ENCODE assay signal across 15 cellular contexts in the genomic region with DNA sequence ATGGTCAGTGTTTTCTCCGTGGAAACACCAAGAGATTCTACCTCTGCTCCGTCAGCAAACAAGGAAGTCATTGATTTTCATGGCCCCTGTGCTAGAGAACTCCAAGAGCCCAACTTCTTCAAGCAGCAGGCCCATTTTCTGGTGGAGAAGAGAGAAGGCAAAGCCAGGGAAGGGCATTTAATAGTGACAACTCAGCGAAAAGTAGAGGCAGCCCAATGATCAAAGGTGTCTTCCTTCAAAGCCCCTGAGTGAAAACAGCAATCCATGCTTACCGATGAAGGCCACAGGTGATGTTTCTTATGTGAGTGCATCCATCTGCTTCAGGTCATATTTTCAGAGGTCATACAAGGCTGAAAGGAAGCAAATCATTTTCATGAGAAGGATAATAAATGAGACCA.
DNase-seq lines count a peak whose midpoint lies in the region; ATAC-seq and TF ChIP-seq lines count a peak whose summit lies in the region.
"Had no signal": no experiment of that assay in that cellular context is flagged by ENCODE, and none has a peak within 500 bp of the region (broad histone marks: within the 10 kb centered on the region; RNA-seq: fewer than 3 reads in every experiment).

No MANE protein-coding gene starts in this region.

- TF ChIP-seq CTCF in vagina (IDR thresholded peaks at IDR 0.05): no peak

- H3K14ac ChIP-seq in mesenchymal stem cell (ENCODE audit: low read length in 2 of 2): no peak overlapping the region

- H3K4ac ChIP-seq in mesenchymal stem cell (ENCODE audit: low read depth in 1 of 2, low read length in 2 of 2): peak overlapping the region in 1 of 2 experiments; percentile 17

- peaks cover 42% of the 10 kb centered on the region for H3K4me1 Mint-ChIP-seq in activated naive CD4-positive, alpha-beta T cell treated with anti-CD3 and anti-CD28 coated beads, Interleukin-2, amount 50 U/mL, for 24 hours
- H3K4me1 Mint-ChIP-seq in activated naive CD8-positive, alpha-beta T cell (ENCODE audit: low read depth): peaks cover 58% of the 10 kb centered on the region
- H3K4me1 Mint-ChIP-seq: WTC11 had no signal

- H3K9me3 Mint-ChIP-seq in activated naive CD4-positive, alpha-beta T cell treated with anti-CD3 and anti-CD28 coated beads, Interleukin-2, amount 50 U/mL, for 24 hours: no peaks in the 10 kb centered on the region
- H3K9me3 Mint-ChIP-seq in activated naive CD8-positive, alpha-beta T cell (ENCODE audit: low read depth): no peaks in the 10 kb centered on the region
- H3K9me3 Mint-ChIP-seq: WTC11 had no signal

- no peaks in the 10 kb centered on the region for H3K79me1 ChIP-seq in mesenchymal stem cell (replicated peaks; ENCODE audit: low read length, poor library complexity, severe bottlenecking)

- H2BK120ac ChIP-seq in mesenchymal stem cell (ENCODE audit: low read depth, low read length): no peak overlapping the region

- no peaks in the 10 kb centered on the region for H3K27me3 Mint-ChIP-seq in activated naive CD4-positive, alpha-beta T cell treated with anti-CD3 and anti-CD28 coated beads, Interleukin-2, amount 50 U/mL, for 24 hours
- no peaks in the 10 kb centered on the region for H3K27me3 Mint-ChIP-seq in activated naive CD8-positive, alpha-beta T cell
- H3K27me3 Mint-ChIP-seq: type B pancreatic cell had no signal

- no peak for ATAC-seq in HG02623 (IDR thresholded peaks at IDR 0.05; ENCODE audit: unreplicated experiment)
- ATAC-seq: WTC11 had no signal

- H3K18ac ChIP-seq in mesenchymal stem cell (ENCODE audit: low read depth in 1 of 2, low read length in 2 of 2): no peak overlapping the region

- H3K27me3 ChIP-seq in mesenchymal stem cell (ENCODE audit: control insufficient read depth in 1 of 2, insufficient read depth in 1 of 2, low read length in 2 of 2) (no peaks in the 10 kb centered on the region), vagina (no peaks in the 10 kb centered on the region)

- intact Hi-C loops in vagina (cut with DNase I): loop anchor here (10.0 kb wide), 1 partner anchor 54 kb away; no protein-coding TSS in a partner anchor

- H2AFZ ChIP-seq in mesenchymal stem cell (ENCODE audit: low read depth, low read length): no peak overlapping the region

- no peak for TF ChIP-seq POLR2A in vagina (IDR thresholded peaks at IDR 0.05)

- no peak overlapping the region for H2BK12ac ChIP-seq in mesenchymal stem cell (ENCODE audit: low read length in 2 of 2)

- DNase-seq in activated naive CD4-positive, alpha-beta T cell treated with Interleukin-2 at 50 U/mL for 16 hours: no peak
- DNase-seq in mesenchymal stem cell (no peak), vagina (ENCODE audit: extremely low spot score in 2 of 2) (no peak), NCI-H2107 (lab: John Stamatoyannopoulos, UW) (no peak), SKM-1 (lab: John Stamatoyannopoulos, UW; ENCODE audit: unreplicated experiment) (no peak)
- DNase-seq: effector CD4-positive, alpha-beta T cell; MM.1S; NCI-H345 had no signal

- H4K91ac ChIP-seq in mesenchymal stem cell (ENCODE audit: low read length): no peak overlapping the region

- peak overlapping the region; percentile 65 for H3K4me3 Mint-ChIP-seq in activated naive CD4-positive, alpha-beta T cell treated with anti-CD3 and anti-CD28 coated beads, Interleukin-2, amount 50 U/mL, for 24 hours
- peak overlapping the region; percentile 79 for H3K4me3 Mint-ChIP-seq in activated naive CD8-positive, alpha-beta T cell
- H3K4me3 Mint-ChIP-seq: type B pancreatic cell, WTC11 had no signal

- no peak overlapping the region for H3K4me2 ChIP-seq in mesenchymal stem cell (ENCODE audit: low read length, poor library complexity, severe bottlenecking)

- peak overlapping the region in 1 of 2 experiments; percentile 0 for H3K4me3 ChIP-seq in mesenchymal stem cell (ENCODE audit: insufficient read depth in 1 of 2, low read depth in 1 of 2, low read length in 2 of 2)
- H3K4me3 ChIP-seq in vagina: no peak overlapping the region
- H3K4me3 ChIP-seq: lung, psoas muscle had no signal

- H3K9me3 ChIP-seq in mesenchymal stem cell (ENCODE audit: control insufficient read depth, low read length) (no peaks in the 10 kb centered on the region), vagina (no peaks in the 10 kb centered on the region)
- H3K9me3 ChIP-seq: psoas muscle had no signal

- H3K4me1 ChIP-seq in mesenchymal stem cell (ENCODE audit: control insufficient read depth, insufficient read depth, low read depth, low read length) (peaks cover 12% of the 10 kb centered on the region), vagina (peaks cover 46% of the 10 kb centered on the region)
- H3K4me1 ChIP-seq: psoas muscle had no signal

- H4K8ac ChIP-seq in mesenchymal stem cell (ENCODE audit: low read length): no peak overlapping the region

- H3K23ac ChIP-seq in mesenchymal stem cell (ENCODE audit: low read length in 2 of 2): no peak overlapping the region

- H3K27ac Mint-ChIP-seq in activated naive CD4-positive, alpha-beta T cell treated with anti-CD3 and anti-CD28 coated beads, Interleukin-2, amount 50 U/mL, for 24 hours: peak overlapping the region; percentile 77
- peak overlapping the region; percentile 97 for H3K27ac Mint-ChIP-seq in activated naive CD8-positive, alpha-beta T cell
- H3K27ac Mint-ChIP-seq: type B pancreatic cell, WTC11 had no signal

- peaks cover 7% of the 10 kb centered on the region for H3K36me3 Mint-ChIP-seq in activated naive CD4-positive, alpha-beta T cell treated with anti-CD3 and anti-CD28 coated beads, Interleukin-2, amount 50 U/mL, for 24 hours
- H3K36me3 Mint-ChIP-seq in activated naive CD8-positive, alpha-beta T cell: peaks cover 13% of the 10 kb centered on the region
- H3K36me3 Mint-ChIP-seq: WTC11 had no signal

- no peak overlapping the region for H2BK5ac ChIP-seq in mesenchymal stem cell (ENCODE audit: low read depth, low read length, poor library complexity, severe bottlenecking)

- WGBS in mesenchymal stem cell: 98% methylated on average over 4 of the region's 4 CpGs

- H3K27ac ChIP-seq in mesenchymal stem cell (ENCODE audit: low read length, poor library complexity, severe bottlenecking): no peak overlapping the region
- H3K27ac ChIP-seq in vagina: peak overlapping the region; percentile 52
- H3K27ac ChIP-seq: psoas muscle had no signal

- H3K36me3 ChIP-seq in mesenchymal stem cell (ENCODE audit: control insufficient read depth in 1 of 2, insufficient read depth in 2 of 2, low read depth in 1 of 2, low read length in 2 of 2) (no peaks in the 10 kb centered on the region), vagina (no peaks in the 10 kb centered on the region)

- peak overlapping the region; percentile 58 for H3K9ac ChIP-seq in mesenchymal stem cell (ENCODE audit: low read length)

- H2AK5ac ChIP-seq in mesenchymal stem cell (ENCODE audit: low read length, severe bottlenecking): peak overlapping the region; percentile 69

- H2BK15ac ChIP-seq in mesenchymal stem cell (ENCODE audit: low read depth, poor library complexity, severe bottlenecking): peak overlapping the region; percentile 83
